Comparison of ENCODE assay signal across 31 cellular contexts in the genomic region with DNA sequence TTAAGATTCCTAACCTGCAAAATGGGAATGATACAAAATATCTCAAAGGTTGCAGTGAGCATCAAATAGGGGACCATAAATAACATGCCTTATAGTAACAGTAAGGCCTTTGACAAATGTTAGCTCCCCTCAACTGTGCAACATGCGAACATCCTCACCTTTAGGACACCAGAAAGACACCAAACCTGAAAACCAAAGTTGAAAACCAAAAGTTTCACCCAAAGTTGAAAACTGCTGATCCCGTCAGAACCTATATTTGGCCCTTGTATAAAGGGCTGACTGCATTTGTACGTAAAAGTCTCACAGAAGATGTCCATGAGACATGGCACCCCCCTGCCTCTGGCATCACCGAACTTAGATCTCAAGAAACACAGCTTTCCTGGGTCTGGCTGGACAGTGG.
"Had no signal": no experiment of that assay in that cellular context is flagged by ENCODE, and none has a peak within 500 bp of the region (broad histone marks: within the 10 kb centered on the region; RNA-seq: fewer than 3 reads in every experiment).

No MANE protein-coding gene starts in this region.

- H3K4me3 ChIP-seq: MG63, PC-9, SJCRH30, SK-N-MC had no signal

- H3K27me3 ChIP-seq: MG63, SJCRH30 had no signal

- H3K4me1 ChIP-seq: SJCRH30 had no signal

- DNase-seq: Kasumi-1, MG63, MV-4-11, NCI-H1092, NCI-H1105, NCI-H1417 treated with DMSO at 0.1 percent for 48 hours, NCI-H1436 treated with DMSO at 0.1 percent for 48 hours, NCI-H1694 treated with DMSO at 0.1 percent for 48 hours, NCI-H1930, NCI-H2029 treated with DMSO at 0.1 percent for 48 hours, NCI-H2081 treated with DMSO at 0.1 percent for 48 hours, NCI-H2107, NCI-H2171, NCI-H226, NCI-H446 treated with DMSO at 0.1 percent for 48 hours, NCI-H510A, NCI-H524, NCI-H526, NCI-H69, NCI-H748 treated with DMSO at 0.1 percent for 48 hours, NCI-H82, PC-9, SHP77, SIG-M5, SJCRH30, T-cell had no signal

- H3K9me3 Mint-ChIP-seq: T-cell had no signal

- H3K27me3 Mint-ChIP-seq: T-cell had no signal

- H3K4me2 ChIP-seq: PC-9 had no signal

- H3K4me3 Mint-ChIP-seq: T-cell had no signal

- H3K27ac ChIP-seq: PC-9, RWPE1, SJCRH30, SK-N-MC had no signal

- H2AFZ ChIP-seq: PC-9 had no signal

- ATAC-seq: Panc1, Right ventricle myocardium inferior, SK-N-SH treated with all-trans-retinoic acid at 6 μM for 48 hours, T-cell had no signal

- H3K9me3 ChIP-seq: MG63, SJCRH30 had no signal
